8 cellular contexts compared by ENCODE assay signal in genomic region chr13:28754698-28755545, GRCh38. TPM values are rescaled to one million over a fixed set of nuclear protein-coding genes. Genes with fewer than 3 reads are reported as not detected.
DNase-seq lines count a peak whose midpoint lies in the region; ATAC-seq and TF ChIP-seq lines count a peak whose summit lies in the region.

No MANE protein-coding gene starts in this region.

- TF ChIP-seq CTCF in HFFc6 (IDR thresholded peaks at IDR 0.05) = peak; percentile 21; the same call in 1 of the 2 replicates
- no peak for TF ChIP-seq CTCF in suprapubic skin (IDR thresholded peaks at IDR 0.05)

- H3K27me3 ChIP-seq in suprapubic skin = no peaks in the 10 kb centered on the region

- peak overlapping the region; percentile 3 for H3K27ac ChIP-seq in suprapubic skin

- no peak for ATAC-seq in HG03565 (IDR thresholded peaks at IDR 0.05; ENCODE audit: unreplicated experiment)

- H3K27ac Mint-ChIP-seq in HFFc6 = peak overlapping the region; percentile 97
- peak overlapping the region; percentile 88 for H3K27ac Mint-ChIP-seq in activated naive CD8-positive, alpha-beta T cell

- H3K9me3 ChIP-seq in suprapubic skin = peaks cover 6% of the 10 kb centered on the region

- H3K4me1 ChIP-seq in suprapubic skin = peaks cover 15% of the 10 kb centered on the region

- peaks cover 24% of the 10 kb centered on the region for H3K36me3 Mint-ChIP-seq in HFFc6 (ENCODE audit: low read depth)
- peaks cover 9% of the 10 kb centered on the region for H3K36me3 Mint-ChIP-seq in activated naive CD8-positive, alpha-beta T cell

- H3K36me3 ChIP-seq in suprapubic skin = no peaks in the 10 kb centered on the region

- no peaks in the 10 kb centered on the region; the same call in 1 of the 2 replicates for H3K27me3 Mint-ChIP-seq in HFFc6 (ENCODE audit: insufficient read depth)
- no peaks in the 10 kb centered on the region for H3K27me3 Mint-ChIP-seq in activated naive CD8-positive, alpha-beta T cell

- TF ChIP-seq EP300 in suprapubic skin (IDR thresholded peaks at IDR 0.05) = no peak

- 71% methylated on average over 30 of the region's 32 CpGs for WGBS in suprapubic skin

- H3K9me3 Mint-ChIP-seq in HFFc6 = peaks cover 26% of the 10 kb centered on the region
- H3K9me3 Mint-ChIP-seq in activated naive CD8-positive, alpha-beta T cell (ENCODE audit: low read depth) = peaks cover 4% of the 10 kb centered on the region

- DNase-seq in AG20443 (ENCODE audit: low spot score) = peak; percentile 43
- no peak for DNase-seq in HFFc6
- peak; percentile 22 for DNase-seq in iPS-NIHi11 (ENCODE audit: low spot score)
- DNase-seq in suprapubic skin (ENCODE audit: low spot score in 2 of 2) = no peak
- no peak for DNase-seq in NCI-H345 treated with DMSO at 0.1 percent for 48 hours (lab: John Stamatoyannopoulos, UW; ENCODE audit: unreplicated experiment)
- DNase-seq in hypothalamus (lab: John Stamatoyannopoulos, UW) = no peak

- H3K4me3 ChIP-seq in suprapubic skin = peak overlapping the region; percentile 22

- peak overlapping the region; percentile 68; the same call in 1 of the 2 replicates for H3K4me3 Mint-ChIP-seq in HFFc6
- peak overlapping the region; percentile 80 for H3K4me3 Mint-ChIP-seq in activated naive CD8-positive, alpha-beta T cell

- peaks cover 43% of the 10 kb centered on the region for H3K4me1 Mint-ChIP-seq in HFFc6 (ENCODE audit: low read depth)
- H3K4me1 Mint-ChIP-seq in activated naive CD8-positive, alpha-beta T cell (ENCODE audit: low read depth) = peaks cover 27% of the 10 kb centered on the region

- TF ChIP-seq POLR2A in suprapubic skin (IDR thresholded peaks at IDR 0.05) = no peak

RNA-seq across cellular contexts. Expression of gene SLC46A3, which starts 36.2 kb away (rescaled TPM):
- total RNA-seq in HFFc6 (2021; fragmentation: NEBNext Ultra II Directional; extraction: Animal tissue kit (Norgen Biotek cat#: 25700)) = 1 to 10 TPM; 2.2 to 4.3 (median 2.8) TPM
- total RNA-seq in suprapubic skin = 10 to 100 TPM in 2 of 4 donors, 1 to 10 TPM in 2; 5.3 to 13.8 (median 9.6) TPM

Comparison
In these comparisons a context has a peak if more than half of its experiments do, and no peak if none do; other contexts are left out.
1. DNase-seq: peak in AG20443 (single experiment) and iPS-NIHi11 (single experiment); none in HFFc6 (single experiment), suprapubic skin (0 of 2), NCI-H345 treated with DMSO at 0.1 percent for 48 hours (single experiment) and hypothalamus (0 of 51).